16 cellular contexts compared by ENCODE assay signal in genomic region chr1:162823231-162823630, GRCh38. TPM values are rescaled to one million over a fixed set of nuclear protein-coding genes. Genes with fewer than 3 reads are reported as not detected.
DNase-seq lines count a peak whose midpoint lies in the region; ATAC-seq and TF ChIP-seq lines count a peak whose summit lies in the region.
"Had no signal": no experiment of that assay in that cellular context is flagged by ENCODE, and none has a peak within 500 bp of the region (broad histone marks: within the 10 kb centered on the region; RNA-seq: fewer than 3 reads in every experiment).

No MANE protein-coding gene starts in this region.

- peak; percentile 79 for ATAC-seq in activated CD8-positive, alpha-beta memory T cell treated with anti-CD3 and anti-CD28 coated beads, Interleukin-2, amount 10 ng/mL, durations not matched to agents 7 days and 5 days
- ATAC-seq in HCT116, result no peak
- no peak for ATAC-seq in HG02870 (IDR thresholded peaks at IDR 0.05; ENCODE audit: unreplicated experiment)

- H3K79me2 ChIP-seq in HCT116 (ENCODE audit: insufficient read depth, low read length), result no peaks in the 10 kb centered on the region

- no peaks in the 10 kb centered on the region for H3K27me3 ChIP-seq in HCT116 (ENCODE audit: insufficient read depth, low read length)
- H3K27me3 ChIP-seq in uterus, result no peaks in the 10 kb centered on the region

- no peak overlapping the region for H3K27ac Mint-ChIP-seq in activated CD8-positive, alpha-beta memory T cell treated with anti-CD3 and anti-CD28 coated beads, Interleukin-2, amount 10 ng/mL, durations not matched to agents 7 days and 5 days
- no peak overlapping the region for H3K27ac Mint-ChIP-seq in brain
- H3K27ac Mint-ChIP-seq in nephron progenitor cell, result no peak overlapping the region

- peak overlapping the region; percentile 53 for H2AFZ ChIP-seq in HCT116 (ENCODE audit: low read depth, low read length, poor library complexity, severe bottlenecking)

- H3K4me3 ChIP-seq in HCT116 (replicated peaks in 1 of 2; ENCODE audit: low read depth in 1 of 2, low read length in 2 of 2) (peak overlapping the region in 1 of 2 experiments; percentile 62; a peak in 2 of 4 replicates), uterus (no peak overlapping the region)
- H3K4me3 ChIP-seq: lung had no signal

- TF ChIP-seq POLR2A in HCT116 (IDR thresholded peaks at IDR 0.05; ENCODE audit: borderline replicate concordance, extremely low read depth, insufficient read depth, insufficient read length), result no peak
- no peak for TF ChIP-seq POLR2A in uterus (IDR thresholded peaks at IDR 0.05)

- TF ChIP-seq RAD21 in HCT116 (IDR thresholded peaks at IDR 0.05; ENCODE audit: low read depth), result no peak

- H3K36me3 ChIP-seq in HCT116 (ENCODE audit: control insufficient read depth in 1 of 2, insufficient read depth in 2 of 2, low read length in 2 of 2) (no peaks in the 10 kb centered on the region), uterus (no peaks in the 10 kb centered on the region)
- H3K36me3 ChIP-seq: upper lobe of right lung had no signal

- POLR2A ChIA-PET in HCT116 (lab: Charles Lee), result no interaction called here

- peak overlapping the region; percentile 87 for H3K4me2 ChIP-seq in HCT116 (ENCODE audit: low read length)

- H4K20me1 ChIP-seq in HCT116 (ENCODE audit: insufficient read depth), result no peaks in the 10 kb centered on the region

- H3K9me3 Mint-ChIP-seq in activated CD8-positive, alpha-beta memory T cell treated with anti-CD3 and anti-CD28 coated beads, Interleukin-2, amount 10 ng/mL, durations not matched to agents 7 days and 5 days (ENCODE audit: low read depth), result no peaks in the 10 kb centered on the region
- H3K9me3 Mint-ChIP-seq in brain, result no peaks in the 10 kb centered on the region
- H3K9me3 Mint-ChIP-seq in nephron progenitor cell, result peaks cover 3% of the 10 kb centered on the region

- peaks cover 30% of the 10 kb centered on the region for H3K27me3 Mint-ChIP-seq in activated CD8-positive, alpha-beta memory T cell treated with anti-CD3 and anti-CD28 coated beads, Interleukin-2, amount 10 ng/mL, durations not matched to agents 7 days and 5 days
- H3K27me3 Mint-ChIP-seq in brain (peaks cover 24% of the 10 kb centered on the region), nephron progenitor cell (ENCODE audit: low read depth, poor library complexity) (peaks cover 35% of the 10 kb centered on the region)

- TF ChIP-seq CTCF in HCT116 (IDR thresholded peaks at IDR 0.05 in 2 of 3, conservative IDR thresholded peaks at IDR 0.05 in 1 of 3; ENCODE audit: borderline replicate concordance in 1 of 3, insufficient read depth in 1 of 3, low read depth in 2 of 3, low read length in 2 of 3) (no peak), brain (conservative IDR thresholded peaks at IDR 0.05) (no peak), nephron progenitor cell (IDR thresholded peaks at IDR 0.05) (no peak), uterus (IDR thresholded peaks at IDR 0.05) (no peak)

- H3K9me2 ChIP-seq in HCT116 (ENCODE audit: insufficient read depth), result no peaks in the 10 kb centered on the region

- peaks cover 6 to 22% of the 10 kb centered on the region in 2 experiments for H3K4me1 ChIP-seq in HCT116 (ENCODE audit: control insufficient read depth in 1 of 2, insufficient read depth in 2 of 2, low read length in 2 of 2)
- no peaks in the 10 kb centered on the region for H3K4me1 ChIP-seq in uterus

- no peak overlapping the region for H3K4me3 Mint-ChIP-seq in activated CD8-positive, alpha-beta memory T cell treated with anti-CD3 and anti-CD28 coated beads, Interleukin-2, amount 10 ng/mL, durations not matched to agents 7 days and 5 days
- peak overlapping the region; percentile 12 to 93 (median 89) for H3K4me3 Mint-ChIP-seq in brain
- H3K4me3 Mint-ChIP-seq in nephron progenitor cell, result peak overlapping the region; percentile 68

- peak; percentile 47 for DNase-seq in activated CD8-positive, alpha-beta memory T cell treated with anti-CD3 and anti-CD28 coated beads, Interleukin-2, amount 10 ng/mL, durations not matched to agents 7 days and 5 days
- no peak for DNase-seq in activated CD8-positive, alpha-beta memory T cell treated with anti-CD3 and anti-CD28 coated beads for 24 hours
- DNase-seq in HCT116 (ENCODE audit: low read depth, low spot score) (no peak), nephron progenitor cell (no peak), NCI-H146 (lab: John Stamatoyannopoulos, UW) (no peak), uterus (no peak)
- DNase-seq: activated CD4-positive, CD25-positive, alpha-beta regulatory T cell treated with anti-CD3 and anti-CD28 coated beads, Interleukin-2, amount 50 U/mL, for 72 hours; activated naive CD4-positive, alpha-beta T cell treated with anti-CD3 and anti-CD28 coated beads, Interleukin-2, amount 50 U/mL, for 16 hours; central memory CD4-positive, alpha-beta T cell; hippocampal formation; MV-4-11; OCI-M1; upper lobe of right lung had no signal

- RAD21 ChIA-PET in HCT116 (lab: Charles Lee; ENCODE audit: low non-redundant PET in 1 of 2, low total read pairs in 2 of 2, uncharacterized antibody in 2 of 2, unreplicated experiment in 2 of 2), result no interaction called here

- H3K4me1 Mint-ChIP-seq in activated CD8-positive, alpha-beta memory T cell treated with anti-CD3 and anti-CD28 coated beads, Interleukin-2, amount 10 ng/mL, durations not matched to agents 7 days and 5 days, result peaks cover 18% of the 10 kb centered on the region
- H3K4me1 Mint-ChIP-seq in brain, result peaks cover 28% of the 10 kb centered on the region
- peaks cover 12% of the 10 kb centered on the region for H3K4me1 Mint-ChIP-seq in nephron progenitor cell

- H3K27ac ChIP-seq in HCT116 (ENCODE audit: low read depth, low read length) (no peak overlapping the region), uterus (no peak overlapping the region)
- H3K27ac ChIP-seq: upper lobe of right lung had no signal

- H3K9me3 ChIP-seq in HCT116 (ENCODE audit: control insufficient read depth in 1 of 2, insufficient read depth in 1 of 2, low read depth in 1 of 2, low read length in 2 of 2) (no peaks in the 10 kb centered on the region), uterus (no peaks in the 10 kb centered on the region)
- H3K9me3 ChIP-seq: upper lobe of right lung had no signal

- CTCF ChIA-PET in activated CD8-positive, alpha-beta memory T cell treated with anti-CD3 and anti-CD28 coated beads, Interleukin-2, amount 10 ng/mL, durations not matched to agents 7 days and 5 days (lab: Charles Lee), result interaction anchor here (1.7 kb wide), 1 partner anchor 31 kb away, joined by 7 read pairs; no protein-coding TSS in a partner anchor
- CTCF ChIA-PET in HCT116 (lab: Charles Lee), result interaction anchor here (1.4 kb wide), 1 partner anchor 767 kb away, joined by 4 read pairs; no protein-coding TSS in a partner anchor

- BruUV-seq in HCT116 (replicated peaks; lab: Mats Ljungman, UMichigan), result no TSS peak

- H3K36me3 Mint-ChIP-seq in activated CD8-positive, alpha-beta memory T cell treated with anti-CD3 and anti-CD28 coated beads, Interleukin-2, amount 10 ng/mL, durations not matched to agents 7 days and 5 days, result peaks cover 2% of the 10 kb centered on the region
- no peaks in the 10 kb centered on the region for H3K36me3 Mint-ChIP-seq in brain
- H3K36me3 Mint-ChIP-seq in nephron progenitor cell (ENCODE audit: low read depth), result no peaks in the 10 kb centered on the region

- H3K9ac ChIP-seq in HCT116 (ENCODE audit: low read length), result no peak overlapping the region

- intact Hi-C loops in HCT116 (cut with micrococcal nuclease), result no loop called here
- intact Hi-C loops in uterus (cut with DNase I; ENCODE audit: low total_unique reads), result no loop called here

TF ChIP-seq in HCT116, 20 proteins besides CTCF, POLR2A, EP300 and RAD21:
- TF ChIP-seq EGR1 (IDR thresholded peaks at IDR 0.05; ENCODE audit: low read depth), result no peak
- TF ChIP-seq YY1 (IDR thresholded peaks at IDR 0.05; ENCODE audit: extremely low read depth, insufficient replicate concordance, low read depth, low read length), result no peak
- TF ChIP-seq ELF1 (IDR thresholded peaks at IDR 0.05; ENCODE audit: borderline replicate concordance, low read depth), result no peak
- TF ChIP-seq EZH2phosphoT487 (IDR thresholded peaks at IDR 0.05; ENCODE audit: borderline replicate concordance), result no peak
- TF ChIP-seq POLR2AphosphoS5 (IDR thresholded peaks at IDR 0.05; ENCODE audit: low read depth, low read length), result no peak
- no peak for TF ChIP-seq JUND (IDR thresholded peaks at IDR 0.05)
- TF ChIP-seq ZFX (IDR thresholded peaks at IDR 0.05), result no peak
- no peak for TF ChIP-seq TCF7L2 (IDR thresholded peaks at IDR 0.05; ENCODE audit: borderline replicate concordance, extremely low read depth, insufficient read depth, insufficient read length)
- TF ChIP-seq ZBTB33 (IDR thresholded peaks at IDR 0.05; ENCODE audit: extremely low read depth, insufficient replicate concordance, low read length), result no peak
- no peak for TF ChIP-seq SIN3A (IDR thresholded peaks at IDR 0.05; ENCODE audit: low read depth)
- TF ChIP-seq SP1 (IDR thresholded peaks at IDR 0.05; ENCODE audit: low read depth), result no peak

RNA-seq across cellular contexts. Expression of gene HSD17B7, which starts 32.7 kb away (rescaled TPM):
- total RNA-seq in activated CD8-positive, alpha-beta memory T cell treated with anti-CD3 and anti-CD28 coated beads, Interleukin-2, amount 10 ng/mL, durations not matched to agents 7 days and 5 days, result 10 to 100 TPM; 33.9 to 37.1 TPM
- total RNA-seq in HCT116 (2021; ENCODE audit: unreplicated experiment) (22.6 TPM), uterus (10 to 100 TPM in 2 of 4 donors, 1 to 10 TPM in 2; 3.1 to 24.7 (median 10.3) TPM)
- polyA plus RNA-seq in HCT116 (2012), result 16.0 and 18.4 TPM in 2 replicates
- polyA plus RNA-seq in brain (ENCODE audit: insufficient read depth, low read depth, low replicate concordance), result 14.4 TPM

RNA-seq across cellular contexts. Expression of gene CCDC190, which starts 37.7 kb away (rescaled TPM):
- not detected for total RNA-seq in activated CD8-positive, alpha-beta memory T cell treated with anti-CD3 and anti-CD28 coated beads, Interleukin-2, amount 10 ng/mL, durations not matched to agents 7 days and 5 days
- total RNA-seq in HCT116 (2021; ENCODE audit: unreplicated experiment) (not detected), uterus (under 1 TPM in 2 of 4 donors, not detected in 2; 0.07 to 0.76 TPM)
- 0.09 TPM in 1 of 2 replicates, not detected in the other for polyA plus RNA-seq in HCT116 (2012)
- not detected for polyA plus RNA-seq in brain (ENCODE audit: insufficient read depth, low read depth, low replicate concordance)
- total RNA-seq: upper lobe of right lung had no signal
